ENCODE assay signal across 25 cellular contexts in genomic region chr16:64773184-64773583, GRCh38.
"Had no signal": no experiment of that assay in that cellular context is flagged by ENCODE, and none has a peak within 500 bp of the region (broad histone marks: within the 10 kb centered on the region; RNA-seq: fewer than 3 reads in every experiment).

No MANE protein-coding gene starts in this region.

- H3K9me3 ChIP-seq: ascending aorta, body of pancreas, Peyer's patch, SJSA1 had no signal

- H3K27ac ChIP-seq: ascending aorta, body of pancreas, Peyer's patch, SJSA1 had no signal

- H3K4me1 ChIP-seq: ascending aorta, body of pancreas, Peyer's patch, SJSA1 had no signal

- H3K4me3 ChIP-seq: ascending aorta, body of pancreas, Peyer's patch, SJSA1 had no signal

- H3K36me3 ChIP-seq: ascending aorta, Peyer's patch, SJSA1 had no signal

- H3K27me3 ChIP-seq: ascending aorta, body of pancreas, Peyer's patch, SJSA1 had no signal

- DNase-seq: activated B cell treated with CpG ODN at 0.5 μM for 24 hours; activated CD4-positive, alpha-beta memory T cell treated with anti-CD3 and anti-CD28 coated beads for 36 hours; activated CD4-positive, alpha-beta T cell treated with anti-CD3 and anti-CD28 coated beads for 1 hour; activated CD4-positive, alpha-beta T cell treated with anti-CD3 and anti-CD28 coated beads, Interleukin-2, amount 10 ng/mL, durations not matched to agents 24 days and 14 days; activated CD8-positive, alpha-beta memory T cell treated with anti-CD3 and anti-CD28 coated beads for 24 hours; activated effector memory CD4-positive, alpha-beta T cell treated with anti-CD3 and anti-CD28 coated beads, Interleukin-2, amount 50 U/mL, for 16 hours; activated naive CD4-positive, alpha-beta T cell treated with Interleukin-2 at 50 U/mL for 16 hours; activated naive CD8-positive, alpha-beta T cell treated with anti-CD3 and anti-CD28 coated beads, Interleukin-2, amount 50 U/mL, for 24 hours; activated T-cell treated with anti-CD3 and anti-CD28 coated beads, Interleukin-2, amount 50 U/mL, for 4 hours; amniotic stem cell; body of pancreas; central memory CD4-positive, alpha-beta T cell; Karpas-422; NCI-H1092; NCI-H1417; NCI-H2029 treated with DMSO at 0.1 percent for 48 hours; NCI-H446; NCI-H524; Peyer's patch; SHP77; T-cell; T-helper 2 cell; T1000 had no signal
